Comparison of ENCODE assay signal across 18 cellular contexts in the genomic region with DNA sequence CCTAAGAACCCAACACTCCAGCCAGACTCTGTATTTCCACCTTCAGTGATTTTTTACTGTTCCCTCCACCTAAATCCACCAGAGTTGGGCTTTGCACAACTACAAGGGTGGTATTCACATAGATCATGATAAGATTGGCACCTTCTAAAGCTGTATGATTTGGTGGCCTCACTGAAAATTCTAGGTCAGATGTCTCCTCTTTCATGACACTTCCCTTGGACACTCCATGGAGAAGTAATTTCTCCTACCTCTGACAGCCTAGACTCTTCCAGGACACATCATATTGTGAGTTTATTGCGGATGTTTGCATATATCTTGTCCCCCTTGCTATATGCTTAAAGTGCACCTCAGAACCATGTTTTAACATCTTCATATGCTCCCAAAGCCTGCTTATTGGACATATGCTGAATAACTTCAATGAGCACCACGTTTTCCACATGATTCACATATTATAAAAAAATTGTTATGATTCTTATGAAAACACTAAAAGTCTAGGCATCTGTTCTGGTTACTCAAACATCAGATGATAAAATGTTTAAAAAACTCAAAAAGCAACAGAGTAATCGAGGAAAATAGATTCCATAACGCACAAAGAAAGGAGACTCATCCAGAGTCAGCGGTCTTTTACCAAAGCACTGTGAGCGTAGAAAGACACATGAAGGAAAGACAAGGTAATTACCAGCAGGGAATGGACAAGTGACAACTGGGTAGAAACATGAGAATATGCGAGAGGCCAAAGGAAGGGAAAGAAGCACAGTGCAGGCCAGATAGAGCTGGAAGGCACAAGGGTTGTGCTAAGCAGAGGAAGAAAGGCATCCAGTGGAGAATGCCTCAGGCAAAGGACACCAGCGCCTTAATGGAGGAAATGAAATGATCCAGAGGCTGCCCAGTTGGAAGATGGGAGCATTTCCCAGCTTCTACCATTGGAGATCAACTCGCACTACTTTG. TPM values are rescaled to one million over a fixed set of nuclear protein-coding genes. Genes with fewer than 3 reads are reported as not detected.
DNase-seq lines count a peak whose midpoint lies in the region; ATAC-seq and TF ChIP-seq lines count a peak whose summit lies in the region.
"Had no signal": no experiment of that assay in that cellular context is flagged by ENCODE, and none has a peak within 500 bp of the region (broad histone marks: within the 10 kb centered on the region; RNA-seq: fewer than 3 reads in every experiment).

No MANE protein-coding gene starts in this region.

- no peak overlapping the region for H4K8ac ChIP-seq in mesenchymal stem cell (ENCODE audit: low read length)

- POLR2A ChIA-PET in RWPE1 (lab: Yijun Ruan, JAX; ENCODE audit: low non-redundant PET), result no interaction called here
- POLR2A ChIA-PET in SK-N-SH (lab: Yijun Ruan, JAX), result no interaction called here

- no peak overlapping the region for H3K14ac ChIP-seq in mesenchymal stem cell (ENCODE audit: low read length in 2 of 2)

- peak overlapping the region in 1 of 2 experiments; percentile 28 for H3K18ac ChIP-seq in mesenchymal stem cell (ENCODE audit: low read depth in 1 of 2, low read length in 2 of 2)

- H3K36me3 ChIP-seq in GM23338 (ENCODE audit: insufficient read depth) (no peaks in the 10 kb centered on the region), mesenchymal stem cell (ENCODE audit: control insufficient read depth in 1 of 2, insufficient read depth in 2 of 2, low read depth in 1 of 2, low read length in 2 of 2) (peaks cover 0 to 8% of the 10 kb centered on the region in 2 experiments), gastrocnemius medialis (no peaks in the 10 kb centered on the region), SK-N-SH (replicated peaks in 1 of 2; ENCODE audit: control insufficient read depth in 1 of 2, insufficient read depth in 2 of 2, low read length in 1 of 2) (peaks cover 4 to 5% of the 10 kb centered on the region in 2 experiments)

- no peak overlapping the region for H3K9ac ChIP-seq in mesenchymal stem cell (ENCODE audit: low read length)
- H3K9ac ChIP-seq in SK-N-SH, result no peak overlapping the region

- intact Hi-C loops in gastrocnemius medialis (cut with DNase I; ENCODE audit: low total_unique reads), result no loop called here

- H3K4me3 ChIP-seq in GM23338 (no peak overlapping the region), mesenchymal stem cell (ENCODE audit: insufficient read depth in 1 of 2, low read depth in 1 of 2, low read length in 2 of 2) (no peak overlapping the region), gastrocnemius medialis (no peak overlapping the region), SK-N-SH (ENCODE audit: low read depth in 2 of 2, low read length in 1 of 2) (no peak overlapping the region)

- ATAC-seq in GM23338, result no peak
- ATAC-seq in gastrocnemius medialis, result peak; percentile 77 to 81
- ATAC-seq in GM18861 (IDR thresholded peaks at IDR 0.05; ENCODE audit: unreplicated experiment), result no peak
- no peak for ATAC-seq in HG02981 (IDR thresholded peaks at IDR 0.05; ENCODE audit: unreplicated experiment)
- no peak for ATAC-seq in GM21367 (IDR thresholded peaks at IDR 0.05; ENCODE audit: unreplicated experiment)

- in situ Hi-C loops in gastrocnemius medialis (cut with MboI; ENCODE audit: low sequenced_read_pairs in 4 of 4), result loop anchor here in 1 of 4 donors (10.0 kb wide), 1 partner anchor 48 kb away; the partner anchor contains the start of gene KIF16B

- WGBS in mesenchymal stem cell, result 92% methylated on average over 8 of the region's 9 CpGs
- 82% methylated on average over 9 of the region's 9 CpGs for WGBS in SK-N-SH (ENCODE audit: low lambda C conversion rate)

- H2BK15ac ChIP-seq in mesenchymal stem cell (ENCODE audit: low read depth, poor library complexity, severe bottlenecking), result no peak overlapping the region

- TF ChIP-seq POLR2A in gastrocnemius medialis (IDR thresholded peaks at IDR 0.05), result no peak

- peaks cover 15% of the 10 kb centered on the region; the same call in 2 of the 3 replicates for H3K9me3 Mint-ChIP-seq in GM23338

- no peaks in the 10 kb centered on the region for H3K27me3 ChIP-seq in GM23338 (ENCODE audit: insufficient read depth)
- no peaks in the 10 kb centered on the region for H3K27me3 ChIP-seq in mesenchymal stem cell (ENCODE audit: control insufficient read depth in 1 of 2, insufficient read depth in 1 of 2, low read length in 2 of 2)
- H3K27me3 ChIP-seq in gastrocnemius medialis, result no peaks in the 10 kb centered on the region
- H3K27me3 ChIP-seq in SK-N-SH (ENCODE audit: insufficient read depth), result no peaks in the 10 kb centered on the region

- no peak overlapping the region for H2BK5ac ChIP-seq in mesenchymal stem cell (ENCODE audit: low read depth, low read length, poor library complexity, severe bottlenecking)

- no peaks in the 10 kb centered on the region for H4K20me1 ChIP-seq in GM23338 (replicated peaks; ENCODE audit: insufficient read depth)
- H4K20me1 ChIP-seq in SK-N-SH (ENCODE audit: insufficient read depth), result no peaks in the 10 kb centered on the region

- no peak overlapping the region for H4K91ac ChIP-seq in mesenchymal stem cell (ENCODE audit: low read length)

- H3K4ac ChIP-seq in mesenchymal stem cell (ENCODE audit: low read depth in 1 of 2, low read length in 2 of 2), result peak overlapping the region in 1 of 2 experiments; percentile 9

- DNase-seq in GM23338 (ENCODE audit: low spot score) (no peak), RWPE1 (ENCODE audit: low spot score) (no peak), mesenchymal stem cell (no peak), gastrocnemius medialis (peak; percentile 39 to 59), SK-N-SH (no peak)
- DNase-seq: ACHN; CD4-positive, CD25-positive, alpha-beta regulatory T cell; DND-41; GF-D8; H7; Karpas-422; MV-4-11; NCI-H1417 treated with DMSO at 0.1 percent for 48 hours; NCI-H2029; NCI-H526 had no signal

- TF ChIP-seq CTCF in GM23338 (conservative IDR thresholded peaks at IDR 0.05; ENCODE audit: low read depth in 2 of 2) (no peak), RWPE1 (conservative IDR thresholded peaks at IDR 0.05; ENCODE audit: low read depth) (no peak), gastrocnemius medialis (IDR thresholded peaks at IDR 0.05 in 4 of 5, conservative IDR thresholded peaks at IDR 0.05 in 1 of 5) (no peak), SK-N-SH (IDR thresholded peaks at IDR 0.05) (no peak)

- H3K4me2 ChIP-seq in GM23338, result peak overlapping the region; percentile 3; the same call in 1 of the 2 replicates
- no peak overlapping the region for H3K4me2 ChIP-seq in mesenchymal stem cell (ENCODE audit: low read length, poor library complexity, severe bottlenecking)
- no peak overlapping the region for H3K4me2 ChIP-seq in SK-N-SH

- no peaks in the 10 kb centered on the region for H3K9me3 ChIP-seq in mesenchymal stem cell (ENCODE audit: control insufficient read depth, low read length)
- H3K9me3 ChIP-seq in gastrocnemius medialis, result no peaks in the 10 kb centered on the region
- no peaks in the 10 kb centered on the region for H3K9me3 ChIP-seq in SK-N-SH

- peaks cover 41% of the 10 kb centered on the region; the same call in 2 of the 3 replicates for H3K36me3 Mint-ChIP-seq in GM23338 (ENCODE audit: low read depth)

- H2AFZ ChIP-seq in GM23338 (no peak overlapping the region), mesenchymal stem cell (ENCODE audit: low read depth, low read length) (no peak overlapping the region), SK-N-SH (ENCODE audit: low read depth) (no peak overlapping the region)

- H3F3A ChIP-seq in GM23338 (replicated peaks; ENCODE audit: low read depth) (no peaks in the 10 kb centered on the region), SK-N-SH (replicated peaks; ENCODE audit: insufficient read depth) (no peaks in the 10 kb centered on the region)

- peak overlapping the region; percentile 27 for H2BK120ac ChIP-seq in mesenchymal stem cell (ENCODE audit: low read depth, low read length)

- H3K4me3 Mint-ChIP-seq in GM23338, result no peak overlapping the region
- H3K4me3 Mint-ChIP-seq: CD4-positive, CD25-positive, alpha-beta regulatory T cell had no signal

- peaks cover 1% of the 10 kb centered on the region for H3K27me3 Mint-ChIP-seq in GM23338 (ENCODE audit: insufficient read depth, low read depth, poor library complexity)
- H3K27me3 Mint-ChIP-seq: CD4-positive, CD25-positive, alpha-beta regulatory T cell had no signal

- no peak for TF ChIP-seq RAD21 in SK-N-SH (IDR thresholded peaks at IDR 0.05; ENCODE audit: low read length)

- TF ChIP-seq EP300 in SK-N-SH (IDR thresholded peaks at IDR 0.05; ENCODE audit: borderline replicate concordance in 1 of 2, low read depth in 1 of 2, low read length in 1 of 2), result no peak

- H3K79me1 ChIP-seq in mesenchymal stem cell (replicated peaks; ENCODE audit: low read length, poor library complexity, severe bottlenecking), result peaks cover 8% of the 10 kb centered on the region

- H2BK12ac ChIP-seq in mesenchymal stem cell (ENCODE audit: low read length in 2 of 2), result peak overlapping the region in 1 of 2 experiments; percentile 45

- CTCF ChIA-PET in RWPE1 (lab: Yijun Ruan, JAX), result interaction anchor here (0.6 to 1.0 kb wide), 3 partner anchors 8 to 51 kb away, joined by 3 read pairs; no protein-coding TSS in a partner anchor
- CTCF ChIA-PET in SK-N-SH (lab: Yijun Ruan, JAX), result no interaction called here

- H3K4me1 ChIP-seq in GM23338 (ENCODE audit: insufficient read depth) (peaks cover 28% of the 10 kb centered on the region), mesenchymal stem cell (ENCODE audit: control insufficient read depth, insufficient read depth, low read depth, low read length) (peaks cover 13% of the 10 kb centered on the region), gastrocnemius medialis (peaks cover 14 to 25% of the 10 kb centered on the region in 2 donors), SK-N-SH (ENCODE audit: control insufficient read depth in 1 of 2, insufficient read depth in 2 of 2, low read depth in 1 of 2, low read length in 1 of 2) (no peaks in the 10 kb centered on the region)

- H2AK5ac ChIP-seq in mesenchymal stem cell (ENCODE audit: low read length, severe bottlenecking), result no peak overlapping the region

- H3K4me1 Mint-ChIP-seq in GM23338, result peaks cover 21% of the 10 kb centered on the region

- H3K23ac ChIP-seq in mesenchymal stem cell (ENCODE audit: low read length in 2 of 2), result no peak overlapping the region

- H3K79me2 ChIP-seq in GM23338 (replicated peaks; ENCODE audit: insufficient read depth), result no peaks in the 10 kb centered on the region
- no peaks in the 10 kb centered on the region for H3K79me2 ChIP-seq in SK-N-SH (ENCODE audit: insufficient read depth)

- H3K9me2 ChIP-seq in GM23338 (ENCODE audit: insufficient read depth) (no peaks in the 10 kb centered on the region), SK-N-SH (no peaks in the 10 kb centered on the region)

- peak overlapping the region; percentile 69; the same call in 1 of the 2 replicates for H3K27ac Mint-ChIP-seq in GM23338
- H3K27ac Mint-ChIP-seq: CD4-positive, CD25-positive, alpha-beta regulatory T cell had no signal

- H3K27ac ChIP-seq in GM23338 (ENCODE audit: low read depth), result no peak overlapping the region
- peak overlapping the region; percentile 89 for H3K27ac ChIP-seq in RWPE1
- H3K27ac ChIP-seq in mesenchymal stem cell (ENCODE audit: low read length, poor library complexity, severe bottlenecking), result no peak overlapping the region
- H3K27ac ChIP-seq in gastrocnemius medialis, result peak overlapping the region; percentile 73 to 88 (median 87)
- no peak overlapping the region for H3K27ac ChIP-seq in SK-N-SH (ENCODE audit: low read depth in 2 of 2, low read length in 1 of 2)

RNA-seq across cellular contexts. Expression of gene KIF16B, which starts 46.5 kb away (rescaled TPM):
- total RNA-seq in GM23338 (2014; rRNA removed; shearing (Covaris generic)), result 11.1 and 12.8 TPM in 2 replicates
- 5.5 and 6.5 TPM in 2 replicates for polyA plus RNA-seq in GM23338 (2016; fragmentation: Nextera tagmentation; extraction: Ambion mirVana)
- 7.7 TPM for polyA plus RNA-seq in mesenchymal stem cell (2013, experiment 1 of 2)
- polyA plus RNA-seq in mesenchymal stem cell (2013, experiment 2 of 2), result 7.8 TPM
- 10 to 100 TPM; 13.4 to 23.9 (median 20.0) TPM for total RNA-seq in gastrocnemius medialis
- polyA plus RNA-seq in SK-N-SH (2012; rRNA removed), result 3.3 and 3.7 TPM in 2 replicates
- polyA plus RNA-seq in SK-N-SH (2012; cell fraction: cytosol; rRNA removed), result 3.7 and 5.2 TPM in 2 replicates
- 4.7 and 7.7 TPM in 2 replicates for polyA plus RNA-seq in SK-N-SH (2012; cell fraction: nucleus; rRNA removed)

Comparison
In these comparisons a context has a peak if more than half of its experiments do, and no peak if none do; other contexts are left out.
1. ATAC-seq: peak in gastrocnemius medialis (2 of 2); none in GM23338 (single experiment), GM18861 (single experiment), HG02981 (single experiment) and GM21367 (single experiment).
2. DNase-seq: peak in gastrocnemius medialis (2 of 2); none in GM23338 (single experiment), RWPE1 (single experiment), mesenchymal stem cell (single experiment) and SK-N-SH (single experiment).
3. H3K27ac ChIP-seq: peak in RWPE1 (single experiment) and gastrocnemius medialis (4 of 4); none in GM23338 (single experiment), mesenchymal stem cell (single experiment) and SK-N-SH (0 of 2).